Comparison of ENCODE assay signal across 19 cellular contexts in genomic region chr20:17500271-17500670, GRCh38. TPM values are rescaled to one million over a fixed set of nuclear protein-coding genes. Genes with fewer than 3 reads are reported as not detected.
DNase-seq lines count a peak whose midpoint lies in the region; ATAC-seq and TF ChIP-seq lines count a peak whose summit lies in the region.
"Had no signal": no experiment of that assay in that cellular context is flagged by ENCODE, and none has a peak within 500 bp of the region (broad histone marks: within the 10 kb centered on the region; RNA-seq: fewer than 3 reads in every experiment).

No MANE protein-coding gene starts in this region.

- H3K27ac ChIP-seq in coronary artery (no peak overlapping the region), sigmoid colon (no peak overlapping the region)
- H3K27ac ChIP-seq: GM23248 had no signal

- no peak overlapping the region for H3K27ac Mint-ChIP-seq in activated CD8-positive, alpha-beta memory T cell treated with anti-CD3 and anti-CD28 coated beads, Interleukin-2, amount 10 ng/mL, durations not matched to agents 7 days and 5 days
- H3K27ac Mint-ChIP-seq: CD8-positive, alpha-beta T cell had no signal

- H3K36me3 ChIP-seq in sigmoid colon = no peaks in the 10 kb centered on the region

- H3K4me3 Mint-ChIP-seq in activated CD8-positive, alpha-beta memory T cell treated with anti-CD3 and anti-CD28 coated beads, Interleukin-2, amount 10 ng/mL, durations not matched to agents 7 days and 5 days = no peak overlapping the region
- H3K4me3 Mint-ChIP-seq: CD8-positive, alpha-beta T cell had no signal

- intact Hi-C loops in sigmoid colon (cut with DNase I) = loop anchor here (10.0 kb wide), 2 partner anchors 495 to 635 kb away; partner anchors contain the start of genes KAT14 and PET117

- 90 to 92% methylated on average over 10 of the region's 10 CpGs for WGBS in sigmoid colon, 2 donors

- H3K4me1 Mint-ChIP-seq in activated CD8-positive, alpha-beta memory T cell treated with anti-CD3 and anti-CD28 coated beads, Interleukin-2, amount 10 ng/mL, durations not matched to agents 7 days and 5 days = peaks cover 27% of the 10 kb centered on the region

- peaks cover 0 to 19% (median 14%) of the 10 kb centered on the region in 4 donors for H3K4me1 ChIP-seq in sigmoid colon

- no peaks in the 10 kb centered on the region for H3K9me3 ChIP-seq in sigmoid colon
- H3K9me3 ChIP-seq: Caco-2 had no signal

- no peak overlapping the region for H3K4me3 ChIP-seq in coronary artery
- H3K4me3 ChIP-seq in sigmoid colon = no peak overlapping the region
- H3K4me3 ChIP-seq: GM12878, GM23248 had no signal

- CTCF ChIA-PET in activated CD8-positive, alpha-beta memory T cell treated with anti-CD3 and anti-CD28 coated beads, Interleukin-2, amount 10 ng/mL, durations not matched to agents 7 days and 5 days (lab: Charles Lee) = interaction anchor here (1.4 kb wide), 1 partner anchor 36 kb away, joined by 3 read pairs; no protein-coding TSS in a partner anchor

- no peak for TF ChIP-seq CTCF in coronary artery (IDR thresholded peaks at IDR 0.05)
- no peak for TF ChIP-seq CTCF in sigmoid colon (IDR thresholded peaks at IDR 0.05)

- no peaks in the 10 kb centered on the region for H3K27me3 ChIP-seq in sigmoid colon

- peak; percentile 22 for DNase-seq in activated CD8-positive, alpha-beta memory T cell treated with anti-CD3 and anti-CD28 coated beads, Interleukin-2, amount 10 ng/mL, durations not matched to agents 7 days and 5 days
- DNase-seq in coronary artery (ENCODE audit: low spot score) (peak; percentile 17), mesenteric fat pad (ENCODE audit: low spot score) (peak; percentile 79), sigmoid colon (peak; percentile 48), NCI-H1930 (lab: John Stamatoyannopoulos, UW) (no peak), NCI-H1694 (lab: John Stamatoyannopoulos, UW) (no peak), NCI-H1436 (lab: John Stamatoyannopoulos, UW) (no peak)
- DNase-seq: C1 segment of cervical spinal cord, Caco-2, DMS 273 treated with DMSO at 0.1 percent for 48 hours, DMS79, EL, GDM1, GM23248, H7, HCEC 1CT had no signal

- no peaks in the 10 kb centered on the region for H3K9me3 Mint-ChIP-seq in activated CD8-positive, alpha-beta memory T cell treated with anti-CD3 and anti-CD28 coated beads, Interleukin-2, amount 10 ng/mL, durations not matched to agents 7 days and 5 days (ENCODE audit: low read depth)
- H3K9me3 Mint-ChIP-seq: CD8-positive, alpha-beta T cell had no signal

- TF ChIP-seq EP300 in sigmoid colon (IDR thresholded peaks at IDR 0.05) = no peak

- no peaks in the 10 kb centered on the region for H3K36me3 Mint-ChIP-seq in activated CD8-positive, alpha-beta memory T cell treated with anti-CD3 and anti-CD28 coated beads, Interleukin-2, amount 10 ng/mL, durations not matched to agents 7 days and 5 days
- H3K36me3 Mint-ChIP-seq: CD8-positive, alpha-beta T cell had no signal

- H3K27me3 Mint-ChIP-seq in activated CD8-positive, alpha-beta memory T cell treated with anti-CD3 and anti-CD28 coated beads, Interleukin-2, amount 10 ng/mL, durations not matched to agents 7 days and 5 days = peaks cover 3% of the 10 kb centered on the region

- no peak for TF ChIP-seq POLR2A in sigmoid colon (IDR thresholded peaks at IDR 0.05)

- ATAC-seq in activated CD8-positive, alpha-beta memory T cell treated with anti-CD3 and anti-CD28 coated beads, Interleukin-2, amount 10 ng/mL, durations not matched to agents 7 days and 5 days = no peak
- ATAC-seq in HG03280 (IDR thresholded peaks at IDR 0.05; ENCODE audit: unreplicated experiment) = no peak
- ATAC-seq: CD8-positive, alpha-beta T cell; GM12878 had no signal

RNA-seq across cellular contexts. Expression of gene BFSP1, which starts 30.9 kb away (rescaled TPM):
- 1 to 10 TPM; 1.7 to 3.2 TPM for total RNA-seq in activated CD8-positive, alpha-beta memory T cell treated with anti-CD3 and anti-CD28 coated beads, Interleukin-2, amount 10 ng/mL, durations not matched to agents 7 days and 5 days
- total RNA-seq in mesenteric fat pad = not detected
- 1 to 10 TPM; 1.1 to 3.6 (median 1.5) TPM for total RNA-seq in sigmoid colon
- under 1 TPM in 2 of 3 donors, not detected in 1; 0.51 to 0.60 TPM for polyA plus RNA-seq in sigmoid colon

Comparison
In these comparisons a context has a peak if more than half of its experiments do, and no peak if none do; other contexts are left out.
1. DNase-seq: peak in activated CD8-positive, alpha-beta memory T cell treated with anti-CD3 and anti-CD28 coated beads, Interleukin-2, amount 10 ng/mL, durations not matched to agents 7 days and 5 days (single experiment), coronary artery (single experiment), mesenteric fat pad (single experiment) and sigmoid colon (single experiment); none in NCI-H1930 (0 of 2), NCI-H1694 (single experiment) and NCI-H1436 (single experiment).